Comparison of ENCODE assay signal across 18 cellular contexts in the genomic region with DNA sequence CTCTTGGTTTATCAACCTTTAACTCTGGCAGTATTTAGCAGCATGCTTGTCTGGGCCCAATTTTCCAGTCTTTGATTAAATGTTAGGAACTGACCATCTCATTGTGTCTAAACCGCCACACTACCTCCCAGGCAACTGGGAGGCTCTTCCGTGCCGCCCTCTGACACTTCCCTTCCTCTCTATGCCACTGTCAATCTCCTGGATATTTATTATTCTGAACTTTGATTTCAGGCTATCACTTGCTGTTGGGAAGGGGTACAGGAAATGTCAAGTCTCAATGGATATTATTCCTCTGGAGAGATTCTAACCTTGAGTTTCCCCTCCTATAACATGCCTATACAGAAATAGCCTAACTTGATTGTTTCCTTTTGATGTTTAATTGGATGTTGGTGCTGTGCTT.
"Had no signal": no experiment of that assay in that cellular context is flagged by ENCODE, and none has a peak within 500 bp of the region (broad histone marks: within the 10 kb centered on the region; RNA-seq: fewer than 3 reads in every experiment).

No MANE protein-coding gene starts in this region.

- H3K27me3 ChIP-seq: cardiac muscle cell, esophagus muscularis mucosa, ovary, transverse colon had no signal

- H3K4me3 Mint-ChIP-seq: activated T-helper 17 cell treated with anti-CD3 and anti-CD28 coated beads, Interleukin-2, amount 50 U/mL, for 72 hours; immature natural killer cell; mesothelial cell of epicardium; neural crest cell; stimulated activated naive B cell treated with anti-CD40 and anti-IgM and Interleukin-4, amounts not matched to agents 10 μg/mL and 1 μg/mL and 100 μg/mL, for 72 hours; T-cell had no signal

- H3K27ac ChIP-seq: cardiac muscle cell, esophagus muscularis mucosa, lower lobe of right lung, ovary, transverse colon had no signal

- H3K9me3 ChIP-seq: esophagus muscularis mucosa, lower lobe of right lung, ovary, transverse colon had no signal

- H3K4me1 Mint-ChIP-seq: activated T-helper 17 cell treated with anti-CD3 and anti-CD28 coated beads, Interleukin-2, amount 50 U/mL, for 72 hours; immature natural killer cell; stimulated activated naive B cell treated with anti-CD40 and anti-IgM and Interleukin-4, amounts not matched to agents 10 μg/mL and 1 μg/mL and 100 μg/mL, for 72 hours; T-cell had no signal

- H3K27ac Mint-ChIP-seq: activated T-helper 17 cell treated with anti-CD3 and anti-CD28 coated beads, Interleukin-2, amount 50 U/mL, for 72 hours; immature natural killer cell; mesothelial cell of epicardium; stimulated activated naive B cell treated with anti-CD40 and anti-IgM and Interleukin-4, amounts not matched to agents 10 μg/mL and 1 μg/mL and 100 μg/mL, for 72 hours; T-cell had no signal

- ATAC-seq: activated T-helper 17 cell treated with anti-CD3 and anti-CD28 coated beads, Interleukin-2, amount 50 U/mL, for 72 hours; lower lobe of right lung; stimulated activated naive B cell treated with anti-CD40 and anti-IgM and Interleukin-4, amounts not matched to agents 10 μg/mL and 1 μg/mL and 100 μg/mL, for 72 hours; T-cell had no signal

- DNase-seq: activated CD4-positive, alpha-beta T cell treated with anti-CD3 and anti-CD28 coated beads for 1 hour; activated CD4-positive, alpha-beta T cell treated with anti-CD3 and anti-CD28 coated beads, Interleukin-2, amount 50 U/mL, for 4 hours; activated naive CD4-positive, alpha-beta T cell treated with Interleukin-2 at 50 U/mL for 16 hours; anterior cingulate cortex; foreskin melanocyte; immature natural killer cell; lower lobe of right lung; ovary; stimulated activated CD4-positive, alpha-beta T cell treated with anti-CD3 and anti-CD28 coated beads, Interleukin-4, amount 100 ng/mL, for 1 hour; stimulated activated naive B cell treated with anti-CD40 and anti-IgM and Interleukin-4, amounts not matched to agents 10 μg/mL and 1 μg/mL and 100 μg/mL, for 72 hours; T-cell; T-helper 9 cell; transverse colon had no signal

- H3K9me3 Mint-ChIP-seq: activated T-helper 17 cell treated with anti-CD3 and anti-CD28 coated beads, Interleukin-2, amount 50 U/mL, for 72 hours; mesothelial cell of epicardium; neural crest cell; stimulated activated naive B cell treated with anti-CD40 and anti-IgM and Interleukin-4, amounts not matched to agents 10 μg/mL and 1 μg/mL and 100 μg/mL, for 72 hours; T-cell had no signal

- H3K36me3 ChIP-seq: cardiac muscle cell, esophagus muscularis mucosa, lower lobe of right lung, ovary, transverse colon had no signal

- H3K4me3 ChIP-seq: cardiac muscle cell, esophagus muscularis mucosa, lower lobe of right lung, ovary, transverse colon had no signal

- H3K36me3 Mint-ChIP-seq: immature natural killer cell; stimulated activated naive B cell treated with anti-CD40 and anti-IgM and Interleukin-4, amounts not matched to agents 10 μg/mL and 1 μg/mL and 100 μg/mL, for 72 hours; T-cell had no signal
